Comparison of ENCODE assay signal across 9 cellular contexts in genomic region chr7:42344168-42344755, GRCh38.
"Had no signal": no experiment of that assay in that cellular context is flagged by ENCODE, and none has a peak within 500 bp of the region (broad histone marks: within the 10 kb centered on the region; RNA-seq: fewer than 3 reads in every experiment).

No MANE protein-coding gene starts in this region.

- H2AFZ ChIP-seq: GM23338 had no signal

- H3K4me1 ChIP-seq: HAP-1 had no signal

- H3K9me3 ChIP-seq: HAP-1 had no signal

- ATAC-seq: HCT116, K562 had no signal

- H3K36me3 ChIP-seq: HAP-1 had no signal

- H3K4me2 ChIP-seq: GM23338 had no signal

- DNase-seq: H7, HFFc6, IMR-90, KG1 had no signal

- H3K4me3 ChIP-seq: GM23338, HAP-1, K562 had no signal

- FAIRE-seq: HTR-8/SVneo, K562 had no signal
